ENCODE assay signal across 8 cellular contexts in the genomic region with DNA sequence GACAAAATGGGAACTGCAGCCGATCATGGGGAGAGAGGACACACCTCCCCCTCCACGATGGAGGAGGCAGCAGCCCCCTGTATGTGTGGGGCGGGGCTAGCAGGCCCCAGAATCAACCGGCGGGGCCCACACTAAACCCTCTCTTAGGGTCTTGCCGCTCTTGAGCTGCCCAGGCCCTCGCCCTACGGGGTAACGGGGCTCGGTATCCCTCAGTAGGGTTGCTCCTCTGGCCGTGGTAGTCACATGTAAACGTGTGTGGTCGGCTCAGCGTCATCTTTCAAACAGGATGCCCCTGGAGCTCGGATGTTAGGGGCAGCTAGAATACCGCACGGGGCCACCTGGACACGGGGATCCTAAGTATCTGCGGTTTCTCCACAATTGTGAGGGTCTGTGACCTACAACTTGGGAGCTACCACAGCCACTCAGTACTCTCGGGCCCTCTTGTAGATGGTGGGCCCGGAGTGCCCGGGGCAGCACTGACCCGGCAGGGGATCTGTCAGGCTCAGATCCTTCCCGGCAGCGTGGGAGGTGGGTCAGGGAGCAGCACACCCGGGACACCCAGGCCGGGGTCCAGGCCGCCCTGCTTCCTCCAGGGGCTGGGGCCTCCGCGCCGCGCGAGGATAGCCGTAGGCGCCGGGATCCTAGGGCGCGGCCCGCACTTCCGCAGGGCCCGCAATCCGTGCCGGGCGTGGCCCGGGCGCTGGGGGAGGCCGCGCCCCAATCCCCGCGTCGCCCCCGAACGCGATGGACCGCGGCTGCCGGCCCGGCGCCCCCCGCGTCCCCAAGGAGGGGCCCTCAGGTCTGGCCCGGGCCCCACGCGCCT. TPM values are rescaled to one million over a fixed set of nuclear protein-coding genes. Genes with fewer than 3 reads are reported as not detected.
DNase-seq lines count a peak whose midpoint lies in the region; TF ChIP-seq lines count a peak whose summit lies in the region.

No MANE protein-coding gene starts in this region.

- H3K4me1 ChIP-seq in ES-I3 (ENCODE audit: insufficient read depth, low read length): peaks cover 29% of the 10 kb centered on the region; the same call in 1 of the 2 replicates
- H3K4me1 ChIP-seq in HEK293 (ENCODE audit: control insufficient read depth, insufficient read depth, low read length): peaks cover 17% of the 10 kb centered on the region; the same call in 1 of the 2 replicates
- H3K4me1 ChIP-seq in ascending aorta: peaks cover 18 to 32% of the 10 kb centered on the region in 2 donors
- H3K4me1 ChIP-seq in iPS-15b (ENCODE audit: control insufficient read depth, insufficient read depth, low read length): no peaks in the 10 kb centered on the region

- peak overlapping the region; percentile 100 for H3K27ac ChIP-seq in HEK293 (ENCODE audit: extremely low read depth, low read depth, low read length)
- peak overlapping the region; percentile 96 to 99 for H3K27ac ChIP-seq in ascending aorta
- peak overlapping the region; percentile 74 to 100 (median 99) for H3K27ac ChIP-seq in skin epidermis

- intact Hi-C loops in ascending aorta (cut with DNase I): loop anchor here (2.0 to 5.0 kb wide), 4 partner anchors 20 to 152 kb away; partner anchors contain the start of genes ALYREF, ANAPC11, CENPX and LRRC45

- H3K36me3 ChIP-seq in ES-I3 (ENCODE audit: insufficient read depth, low read length) (peaks cover 4% of the 10 kb centered on the region; the same call in 1 of the 2 replicates), HEK293 (ENCODE audit: control insufficient read depth in 2 of 2, insufficient read depth in 1 of 2, low read length in 2 of 2) (peaks cover 0 to 48% of the 10 kb centered on the region in 2 experiments; a peak in 2 of 3 replicates), ascending aorta (peaks cover 22 to 33% of the 10 kb centered on the region in 2 donors), iPS-15b (ENCODE audit: control insufficient read depth, insufficient read depth, low read length) (peaks cover 20% of the 10 kb centered on the region)

- H3K27me3 ChIP-seq in ascending aorta (no peaks in the 10 kb centered on the region), iPS-15b (ENCODE audit: control insufficient read depth, insufficient read depth, low read length) (no peaks in the 10 kb centered on the region)

- peak overlapping the region; percentile 90 for H3K9ac ChIP-seq in ES-I3 (ENCODE audit: low read depth, low read length)
- peak overlapping the region; percentile 89 for H3K9ac ChIP-seq in iPS-15b (ENCODE audit: low read depth, low read length)

- H3K9me3 ChIP-seq in ES-I3 (ENCODE audit: control insufficient read depth, insufficient read depth, low read length): no peaks in the 10 kb centered on the region
- H3K9me3 ChIP-seq in HEK293 (ENCODE audit: control insufficient read depth, insufficient read depth, low read depth, low read length): no peaks in the 10 kb centered on the region
- no peaks in the 10 kb centered on the region for H3K9me3 ChIP-seq in ascending aorta
- no peaks in the 10 kb centered on the region for H3K9me3 ChIP-seq in iPS-15b (ENCODE audit: control insufficient read depth, insufficient read depth, low read length)

- no peak for TF ChIP-seq CTCF in HEK293 (tag by site-specific recombination; IDR thresholded peaks at IDR 0.05)
- TF ChIP-seq CTCF in ascending aorta (IDR thresholded peaks at IDR 0.05): no peak

- peak; percentile 67 for DNase-seq in OCI-M1 (lab: John Stamatoyannopoulos, UW)
- DNase-seq in ascending aorta (ENCODE audit: low spot score in 2 of 2): no peak
- DNase-seq in cerebellum (ENCODE audit: low spot score): no peak
- no peak for DNase-seq in iPS-NIHi11 (ENCODE audit: low spot score)

- H3K4me3 ChIP-seq in HEK293 (ENCODE audit: low read depth, low read length) (peak overlapping the region; percentile 85), ascending aorta (peak overlapping the region; percentile 83 to 95), iPS-15b (ENCODE audit: low read depth, low read length) (peak overlapping the region; percentile 81), skin epidermis (peak overlapping the region; percentile 60 to 93 (median 83))

- CTCF ChIA-PET in HEK293 (lab: Yijun Ruan, JAX): interaction anchor here (0.6 to 2.6 kb wide), 13 partner anchors 9 to 160 kb away, joined by 3 to 15 read pairs (median 4); partner anchors contain the start of gene PCYT2

- POLR2A ChIA-PET in HEK293 (lab: Yijun Ruan, JAX): interaction anchor here (1.2 to 2.7 kb wide), 10 partner anchors 9 to 187 kb away, joined by 3 to 17 read pairs (median 6); partner anchors contain the start of genes ARL16, HGS, MCRIP1 and MRPL12

TF ChIP-seq in HEK293, 187 proteins besides CTCF, POLR2A, EP300 and RAD21 (continues in another document):
- TF ChIP-seq ZNF175 (tag by site-specific recombination; IDR thresholded peaks at IDR 0.05) (no peak), ZNF311 (tag by site-specific recombination; IDR thresholded peaks at IDR 0.05; ENCODE audit: borderline replicate concordance) (no peak), ZSCAN16 (tag by site-specific recombination; IDR thresholded peaks at IDR 0.05) (no peak), ZFP69B (tag by site-specific recombination; IDR thresholded peaks at IDR 0.05) (peak; percentile 97), ELK4 (IDR thresholded peaks at IDR 0.05; ENCODE audit: borderline replicate concordance, low read depth, low read length) (no peak), YY2 (tag by site-specific recombination; IDR thresholded peaks at IDR 0.05) (no peak), KLF9 (tag by site-specific recombination; IDR thresholded peaks at IDR 0.05; ENCODE audit: low read depth) (no peak; the same call in 1 of the 2 replicates), SP3 (tag by site-specific recombination; IDR thresholded peaks at IDR 0.05) (peak; percentile 74), SCRT1 (tag by site-specific recombination; IDR thresholded peaks at IDR 0.05; ENCODE audit: borderline replicate concordance) (no peak), ZNF473 (tag by site-specific recombination; IDR thresholded peaks at IDR 0.05) (no peak), ZBTB6 (tag by site-specific recombination; IDR thresholded peaks at IDR 0.05) (no peak), ZBTB7A (tag by site-specific recombination; IDR thresholded peaks at IDR 0.05; ENCODE audit: low read depth) (peak; percentile 48; the same call in 1 of the 2 replicates), ZEB2 (tag by site-specific recombination; IDR thresholded peaks at IDR 0.05) (peak; percentile 43), ZNF16 (tag by site-specific recombination; IDR thresholded peaks at IDR 0.05; ENCODE audit: low read depth) (no peak), ZNF768 (tag by site-specific recombination; IDR thresholded peaks at IDR 0.05) (no peak), ZNF558 (tag by site-specific recombination; IDR thresholded peaks at IDR 0.05) (no peak)
- TF ChIP-seq, protein P1, sequence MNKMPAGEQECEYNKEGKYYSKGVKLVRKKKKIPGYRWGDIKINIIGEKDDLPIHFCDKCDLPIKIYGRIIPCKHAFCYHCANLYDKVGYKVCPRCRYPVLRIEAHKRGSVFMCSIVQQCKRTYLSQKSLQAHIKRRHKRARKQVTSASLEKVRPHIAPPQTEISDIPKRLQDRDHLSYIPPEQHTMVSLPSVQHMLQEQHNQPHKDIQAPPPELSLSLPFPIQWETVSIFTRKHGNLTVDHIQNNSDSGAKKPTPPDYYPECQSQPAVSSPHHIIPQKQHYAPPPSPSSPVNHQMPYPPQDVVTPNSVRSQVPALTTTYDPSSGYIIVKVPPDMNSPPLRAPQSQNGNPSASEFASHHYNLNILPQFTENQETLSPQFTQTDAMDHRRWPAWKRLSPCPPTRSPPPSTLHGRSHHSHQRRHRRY (tag by site-specific recombination; IDR thresholded peaks at IDR 0.05): no peak
- TF ChIP-seq, protein P2, sequence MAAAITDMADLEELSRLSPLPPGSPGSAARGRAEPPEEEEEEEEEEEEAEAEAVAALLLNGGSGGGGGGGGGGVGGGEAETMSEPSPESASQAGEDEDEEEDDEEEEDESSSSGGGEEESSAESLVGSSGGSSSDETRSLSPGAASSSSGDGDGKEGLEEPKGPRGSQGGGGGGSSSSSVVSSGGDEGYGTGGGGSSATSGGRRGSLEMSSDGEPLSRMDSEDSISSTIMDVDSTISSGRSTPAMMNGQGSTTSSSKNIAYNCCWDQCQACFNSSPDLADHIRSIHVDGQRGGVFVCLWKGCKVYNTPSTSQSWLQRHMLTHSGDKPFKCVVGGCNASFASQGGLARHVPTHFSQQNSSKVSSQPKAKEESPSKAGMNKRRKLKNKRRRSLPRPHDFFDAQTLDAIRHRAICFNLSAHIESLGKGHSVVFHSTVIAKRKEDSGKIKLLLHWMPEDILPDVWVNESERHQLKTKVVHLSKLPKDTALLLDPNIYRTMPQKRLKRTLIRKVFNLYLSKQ (tag by site-specific recombination; IDR thresholded peaks at IDR 0.05; ENCODE audit: borderline replicate concordance): no peak

RNA-seq across cellular contexts. Expression of gene ARHGDIA, which starts 0.8 kb away (rescaled TPM):
- 314 TPM for total RNA-seq in ascending aorta
- 18.3 TPM for total RNA-seq in cerebellum

RNA-seq across cellular contexts. Expression of gene P4HB, which starts 10.0 kb away (rescaled TPM):
- 670 TPM for total RNA-seq in ascending aorta
- total RNA-seq in cerebellum: 75.4 TPM

RNA-seq across cellular contexts. Expression of gene ALYREF, which starts 21.0 kb away (rescaled TPM):
- 31.8 TPM for total RNA-seq in ascending aorta
- total RNA-seq in cerebellum: 39.7 TPM

RNA-seq across cellular contexts. Expression of gene ANAPC11, which starts 21.2 kb away (rescaled TPM):
- 108 TPM for total RNA-seq in ascending aorta
- total RNA-seq in cerebellum: 41.7 TPM

RNA-seq across cellular contexts. Expression of gene NPB, which starts 31.7 kb away (rescaled TPM):
- total RNA-seq in ascending aorta (1.5 TPM), cerebellum (2.8 TPM)

Comparison
In these comparisons a context has a peak if more than half of its experiments do, and no peak if none do; other contexts are left out.
1. RNA of gene ARHGDIA, which starts 0.8 kb away (total RNA-seq): 314 TPM in ascending aorta (single experiment); 18.3 TPM in cerebellum (single experiment); every median in the first group is over 10 times any median in the second.
2. Peak in every context shown above with its lines, with median percentiles within 50 percentile points of each other: H3K27ac ChIP-seq and H3K4me3 ChIP-seq.